Comparison of ENCODE assay signal across 1 cellular context in genomic region chr4:3341760-3342159, GRCh38.
TF ChIP-seq lines count a peak whose summit lies in the region.

No MANE protein-coding gene starts in this region.

TF ChIP-seq in endothelial cell of umbilical vein, 7 proteins besides CTCF, POLR2A, EP300 and RAD21 (continued from another document):
- TF ChIP-seq MAX (IDR thresholded peaks at IDR 0.05; ENCODE audit: insufficient read depth, insufficient read length), result no peak
- TF ChIP-seq FOS (IDR thresholded peaks at IDR 0.05; ENCODE audit: borderline replicate concordance, insufficient read depth, low read length), result no peak
